17 cellular contexts compared by ENCODE assay signal in the genomic region with DNA sequence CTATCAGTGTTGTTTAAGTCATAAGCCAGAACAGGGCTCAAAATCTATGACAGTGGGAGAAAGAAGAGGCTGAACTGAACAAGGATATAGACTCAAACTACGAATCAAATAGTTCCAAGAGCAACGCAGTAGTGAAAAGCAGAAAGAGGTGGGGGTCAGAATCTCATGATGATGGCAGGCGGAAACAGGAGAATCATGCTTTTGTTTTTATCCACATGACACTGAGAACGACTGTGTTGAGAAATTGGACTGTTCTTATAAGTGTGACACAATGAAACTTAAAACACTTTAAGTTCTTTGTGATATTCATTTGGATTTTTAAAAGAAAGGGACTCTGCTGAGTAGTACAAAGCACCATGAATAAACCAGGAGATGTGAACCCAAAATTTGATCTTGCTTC.
DNase-seq lines count a peak whose midpoint lies in the region; ATAC-seq and TF ChIP-seq lines count a peak whose summit lies in the region.
"Had no signal": no experiment of that assay in that cellular context is flagged by ENCODE, and none has a peak within 500 bp of the region (broad histone marks: within the 10 kb centered on the region; RNA-seq: fewer than 3 reads in every experiment).

No MANE protein-coding gene starts in this region.

- TF ChIP-seq POLR2A in uterus (IDR thresholded peaks at IDR 0.05): no peak

- H4K20me1 ChIP-seq in hepatocyte (ENCODE audit: insufficient read depth, poor library complexity, severe bottlenecking): no peaks in the 10 kb centered on the region

- H3K27me3 ChIP-seq in H7 (ENCODE audit: control insufficient read depth, insufficient read depth, low read length) (no peaks in the 10 kb centered on the region), hepatocyte (no peaks in the 10 kb centered on the region), uterus (no peaks in the 10 kb centered on the region)

- intact Hi-C loops in uterus (cut with DNase I; ENCODE audit: low total_unique reads): no loop called here

- ATAC-seq in GM19395 (IDR thresholded peaks at IDR 0.05; ENCODE audit: unreplicated experiment) (no peak), esophagus mucosa (no peak)
- ATAC-seq: A549, HCT116 had no signal

- TF ChIP-seq CTCF in hepatocyte (IDR thresholded peaks at IDR 0.05; ENCODE audit: poor library complexity): no peak
- no peak for TF ChIP-seq CTCF in uterus (IDR thresholded peaks at IDR 0.05)

- WGBS in hepatocyte (ENCODE audit: low lambda C conversion rate, missing lambda C conversion rate): 58% methylated on average over 4 of the region's 4 CpGs

- no peak overlapping the region for H2AFZ ChIP-seq in hepatocyte
- H2AFZ ChIP-seq: GM23248 had no signal

- H3K9me2 ChIP-seq in hepatocyte (replicated peaks; ENCODE audit: insufficient read depth): no peaks in the 10 kb centered on the region

- H3K36me3 ChIP-seq in H7 (replicated peaks; ENCODE audit: control insufficient read depth, insufficient read depth, low read length) (no peaks in the 10 kb centered on the region), hepatocyte (replicated peaks; ENCODE audit: insufficient read depth, low read depth) (no peaks in the 10 kb centered on the region), uterus (no peaks in the 10 kb centered on the region)

- no peaks in the 10 kb centered on the region for H3K79me2 ChIP-seq in hepatocyte

- H3K9me3 ChIP-seq in hepatocyte (ENCODE audit: low read depth) (no peaks in the 10 kb centered on the region), uterus (no peaks in the 10 kb centered on the region)
- H3K9me3 ChIP-seq: A549, Caco-2 had no signal

- peak; percentile 6 for DNase-seq in H7
- peak; percentile 42 for DNase-seq in epidermal melanocyte (ENCODE audit: insufficient read length, low spot score)
- DNase-seq in hepatocyte (ENCODE audit: low spot score): no peak
- no peak for DNase-seq in uterus
- no peak for DNase-seq in stimulated activated CD8-positive, alpha-beta memory T cell treated with anti-CD3 and anti-CD28 coated beads, Interleukin-4, amount 100 ng/mL, for 48 hours
- DNase-seq: 8988T; C1 segment of cervical spinal cord; Caco-2; CD4-positive, alpha-beta memory T cell; DMS153; DND-41; H9 had no signal

- H3K4me2 ChIP-seq in hepatocyte: no peak overlapping the region
- H3K4me2 ChIP-seq: A549 had no signal

- H3K4me1 ChIP-seq in hepatocyte (ENCODE audit: insufficient read depth): peaks cover 15% of the 10 kb centered on the region
- peaks cover 0 to 12% of the 10 kb centered on the region in 2 donors for H3K4me1 ChIP-seq in uterus
- H3K4me1 ChIP-seq: A549, Caco-2 had no signal

- H3K27ac ChIP-seq in hepatocyte: peak overlapping the region; percentile 40
- H3K27ac ChIP-seq in uterus: peak overlapping the region; percentile 48 to 64
- H3K27ac ChIP-seq: A549, GM23248 had no signal

- H3K4me3 ChIP-seq in H7 (ENCODE audit: insufficient read depth, low read depth, low read length): no peak overlapping the region
- no peak overlapping the region for H3K4me3 ChIP-seq in hepatocyte
- no peak overlapping the region for H3K4me3 ChIP-seq in uterus
- H3K4me3 ChIP-seq: A549, GM23248 had no signal

Comparison
In these comparisons a context has a peak if more than half of its experiments do, and no peak if none do; other contexts are left out.
1. DNase-seq: peak in H7 (single experiment) and epidermal melanocyte (single experiment); none in hepatocyte (single experiment), uterus (0 of 2) and stimulated activated CD8-positive, alpha-beta memory T cell treated with anti-CD3 and anti-CD28 coated beads, Interleukin-4, amount 100 ng/mL, for 48 hours (single experiment).